Comparison of ENCODE assay signal across 1 cellular context in genomic region chr19:57560049-57560491, GRCh38.
TF ChIP-seq lines count a peak whose summit lies in the region.

No MANE protein-coding gene starts in this region.

TF ChIP-seq in GM12878, 131 proteins besides CTCF, POLR2A, EP300 and RAD21:
- TF ChIP-seq BCLAF1 (IDR thresholded peaks at IDR 0.05) (no peak), NFIC (IDR thresholded peaks at IDR 0.05; ENCODE audit: low read depth, low read length) (no peak), REST (IDR thresholded peaks at IDR 0.05; ENCODE audit: low read depth, low read length) (no peak), MEF2A (IDR thresholded peaks at IDR 0.05; ENCODE audit: insufficient read depth, low read depth, low read length) (no peak), YBX1 (IDR thresholded peaks at IDR 0.05) (no peak), HCFC1 (IDR thresholded peaks at IDR 0.05; ENCODE audit: low read length) (no peak), TAF1 (IDR thresholded peaks at IDR 0.05; ENCODE audit: borderline replicate concordance, low read depth, low read length) (no peak), IRF5 (IDR thresholded peaks at IDR 0.05; ENCODE audit: borderline replicate concordance) (no peak), PBX3 (IDR thresholded peaks at IDR 0.05; ENCODE audit: insufficient replicate concordance, low read depth, low read length) (no peak)
